ENCODE assay signal across 20 cellular contexts in the genomic region with DNA sequence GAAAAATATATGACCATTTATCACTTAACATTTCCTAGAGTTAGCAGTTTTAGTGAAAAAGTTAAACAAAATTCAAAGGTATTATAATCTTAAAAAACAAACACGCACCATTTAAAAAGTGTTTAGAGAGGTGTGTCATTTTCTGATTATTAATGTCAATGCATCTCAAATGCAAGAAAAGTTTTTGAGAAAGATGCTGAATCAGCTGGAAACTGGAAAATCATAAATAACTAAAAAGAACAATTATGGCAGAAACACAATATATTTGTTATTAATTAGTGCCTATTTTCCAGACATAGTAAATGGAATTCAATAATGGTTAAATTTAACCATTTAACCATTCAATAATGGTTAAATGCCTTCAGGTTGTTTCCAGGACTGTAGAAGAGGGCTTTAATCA.
DNase-seq lines count a peak whose midpoint lies in the region; ATAC-seq, FAIRE-seq and TF ChIP-seq lines count a peak whose summit lies in the region.
"Had no signal": no experiment of that assay in that cellular context is flagged by ENCODE, and none has a peak within 500 bp of the region (broad histone marks: within the 10 kb centered on the region; RNA-seq: fewer than 3 reads in every experiment).

No MANE protein-coding gene starts in this region.

- no peak overlapping the region for H4K91ac ChIP-seq in H1 (replicated peaks; ENCODE audit: insufficient read length, low read length)

- H3K18ac ChIP-seq in H1 (ENCODE audit: extremely low read depth, low read length) = no peak overlapping the region

- TF ChIP-seq RAD21 in H1 (IDR thresholded peaks at IDR 0.05 in 1 of 2, conservative IDR thresholded peaks at IDR 0.05 in 1 of 2; ENCODE audit: low read depth in 2 of 2, low read length in 2 of 2) = no peak

- CTCF ChIA-PET in H1 (lab: Charles Lee; ENCODE audit: partially characterized antibody) = no interaction called here

- peaks cover 22 to 25% of the 10 kb centered on the region in 2 experiments for H3K9me3 ChIP-seq in H1 (ENCODE audit: insufficient read depth in 2 of 2, low read depth in 1 of 2, low read length in 1 of 2)
- no peaks in the 10 kb centered on the region for H3K9me3 ChIP-seq in testis

- no peak overlapping the region for H3K9ac ChIP-seq in H1 (replicated peaks in 1 of 4; ENCODE audit: extremely low read depth in 1 of 4, low read depth in 3 of 4, low read length in 3 of 4)

- no peaks in the 10 kb centered on the region for H3K23me2 ChIP-seq in H1 (ENCODE audit: low read depth, low read length)

- intact Hi-C loops in testis (cut with DNase I; ENCODE audit: low total_unique reads) = no loop called here

- no peak overlapping the region for H3K4me2 ChIP-seq in H1 (ENCODE audit: insufficient read depth in 1 of 2, low read depth in 2 of 2, low read length in 2 of 2)

- no peak overlapping the region for H4K8ac ChIP-seq in H1 (ENCODE audit: extremely low read depth, insufficient read depth, low read length)

- DNase-seq in activated naive CD8-positive, alpha-beta T cell treated with anti-CD3 and anti-CD28 coated beads, Interleukin-2, amount 50 U/mL, for 24 hours = no peak
- DNase-seq in H1 (ENCODE audit: low read depth in 1 of 2, low spot score in 2 of 2) (no peak), mesothelial cell of epicardium (ENCODE audit: low spot score in 2 of 2, unreplicated experiment in 2 of 2) (no peak), testis (no peak), D721Med (ENCODE audit: insufficient read length, low spot score) (no peak)
- DNase-seq in activated CD8-positive, alpha-beta memory T cell treated with anti-CD3 and anti-CD28 coated beads, Interleukin-2, amount 50 U/mL, for 4 hours = no peak
- DNase-seq: C1 segment of cervical spinal cord; Caco-2; CD4-positive, CD25-positive, alpha-beta regulatory T cell; CD8-positive, alpha-beta T cell; DMS 273 treated with DMSO at 0.1 percent for 48 hours; DMS79; EL; GOT3; H7; HCEC 1CT had no signal

- no peak overlapping the region for H2BK12ac ChIP-seq in H1 (ENCODE audit: low read depth, low read length)

- 96% methylated on average over 1 of the region's 1 CpG; no CpG with 5 or more reads in 1 of the 2 experiments for WGBS in H1 (ENCODE audit: extremely low coverage in 1 of 2, insufficient coverage in 1 of 2, insufficient read length in 1 of 2, insufficient replicate concordance in 2 of 2, low coverage in 1 of 2, low lambda C conversion rate in 2 of 2, missing lambda C conversion rate in 1 of 2), 2 experiments
- 94 to 98% methylated on average over 1 of the region's 1 CpG for whole genome bisulfite sequencing in testis, 2 donors

- no peak overlapping the region for H3K14ac ChIP-seq in H1 (ENCODE audit: insufficient read length)

- H3K4ac ChIP-seq in H1 (replicated peaks; ENCODE audit: insufficient read length, low read depth, low read length) = no peak overlapping the region

- H3K4me3 ChIP-seq in H1 (ENCODE audit: extremely low read depth in 1 of 4, insufficient read depth in 2 of 4, low read depth in 3 of 4, low read length in 4 of 4) = no peak overlapping the region
- no peak overlapping the region for H3K4me3 ChIP-seq in testis

- H3K27ac Mint-ChIP-seq in activated naive CD8-positive, alpha-beta T cell = peak overlapping the region; percentile 41
- no peak overlapping the region for H3K27ac Mint-ChIP-seq in activated naive CD8-positive, alpha-beta T cell treated with anti-CD3 and anti-CD28 coated beads, Interleukin-2, amount 50 U/mL, for 24 hours
- peak overlapping the region; percentile 30 for H3K27ac Mint-ChIP-seq in mesothelial cell of epicardium
- H3K27ac Mint-ChIP-seq: CD4-positive, CD25-positive, alpha-beta regulatory T cell had no signal

- TF ChIP-seq CTCF in H1 (IDR thresholded peaks at IDR 0.05; ENCODE audit: control extremely low read depth in 1 of 3, insufficient read depth in 1 of 3, low read depth in 1 of 3, low read length in 3 of 3) = no peak
- no peak for TF ChIP-seq CTCF in mesothelial cell of epicardium (IDR thresholded peaks at IDR 0.05; ENCODE audit: unreplicated experiment)
- no peak for TF ChIP-seq CTCF in testis (IDR thresholded peaks at IDR 0.05)
- no peak for TF ChIP-seq CTCF in D721Med (IDR thresholded peaks at IDR 0.05; ENCODE audit: insufficient read depth, missing control alignments)

- H3K36me3 Mint-ChIP-seq in activated naive CD8-positive, alpha-beta T cell = peaks cover 33% of the 10 kb centered on the region
- H3K36me3 Mint-ChIP-seq in activated naive CD8-positive, alpha-beta T cell treated with anti-CD3 and anti-CD28 coated beads, Interleukin-2, amount 50 U/mL, for 24 hours (ENCODE audit: low read depth) = peaks cover 41% of the 10 kb centered on the region
- peaks cover 41% of the 10 kb centered on the region for H3K36me3 Mint-ChIP-seq in mesothelial cell of epicardium

- no peak overlapping the region for H2AK5ac ChIP-seq in H1 (ENCODE audit: low read depth, low read length)

- no peak for TF ChIP-seq EP300 in H1 (IDR thresholded peaks at IDR 0.05; ENCODE audit: borderline replicate concordance in 1 of 2, low read depth in 2 of 2, low read length in 2 of 2)

- H3K4me3 Mint-ChIP-seq in activated naive CD8-positive, alpha-beta T cell = no peak overlapping the region
- H3K4me3 Mint-ChIP-seq in activated naive CD8-positive, alpha-beta T cell treated with anti-CD3 and anti-CD28 coated beads, Interleukin-2, amount 50 U/mL, for 24 hours = no peak overlapping the region
- no peak overlapping the region for H3K4me3 Mint-ChIP-seq in mesothelial cell of epicardium
- H3K4me3 Mint-ChIP-seq: CD4-positive, CD25-positive, alpha-beta regulatory T cell; CD8-positive, alpha-beta T cell had no signal

- peaks cover 3% of the 10 kb centered on the region for H3K9me3 Mint-ChIP-seq in activated naive CD8-positive, alpha-beta T cell (ENCODE audit: low read depth)
- H3K9me3 Mint-ChIP-seq in activated naive CD8-positive, alpha-beta T cell treated with anti-CD3 and anti-CD28 coated beads, Interleukin-2, amount 50 U/mL, for 24 hours = peaks cover 24% of the 10 kb centered on the region
- H3K9me3 Mint-ChIP-seq in mesothelial cell of epicardium = peaks cover 24% of the 10 kb centered on the region

- no peak overlapping the region for H2BK20ac ChIP-seq in H1 (ENCODE audit: low read length)

- peaks cover 0 to 24% (median 6%) of the 10 kb centered on the region in 4 experiments; a peak in 3 of 8 replicates for H3K36me3 ChIP-seq in H1 (ENCODE audit: control insufficient read depth in 2 of 4, insufficient read depth in 4 of 4, low read length in 3 of 4)
- no peaks in the 10 kb centered on the region for H3K36me3 ChIP-seq in testis (ENCODE audit: low read depth, missing control alignments)

- peaks cover 22% of the 10 kb centered on the region for H3K4me1 Mint-ChIP-seq in activated naive CD8-positive, alpha-beta T cell (ENCODE audit: low read depth)
- H3K4me1 Mint-ChIP-seq in activated naive CD8-positive, alpha-beta T cell treated with anti-CD3 and anti-CD28 coated beads, Interleukin-2, amount 50 U/mL, for 24 hours = peaks cover 13% of the 10 kb centered on the region
- H3K4me1 Mint-ChIP-seq in mesothelial cell of epicardium = no peaks in the 10 kb centered on the region

- ATAC-seq in activated naive CD8-positive, alpha-beta T cell treated with anti-CD3 and anti-CD28 coated beads, Interleukin-2, amount 50 U/mL, for 24 hours = no peak
- ATAC-seq: CD8-positive, alpha-beta T cell had no signal

- TF ChIP-seq POLR2A in H1 (IDR thresholded peaks at IDR 0.05; ENCODE audit: control extremely low read depth in 1 of 2, low read depth in 2 of 2, low read length in 2 of 2) (no peak), testis (IDR thresholded peaks at IDR 0.05) (no peak)

- H3K56ac ChIP-seq in H1 (replicated peaks; ENCODE audit: insufficient read length, low read depth, low read length) = no peak overlapping the region

- H4K20me1 ChIP-seq in H1 (replicated peaks in 1 of 2; ENCODE audit: control insufficient read depth in 1 of 2, insufficient read depth in 2 of 2, low read length in 2 of 2) = no peaks in the 10 kb centered on the region

- no peak overlapping the region for H2BK5ac ChIP-seq in H1 (ENCODE audit: low read depth, low read length)

- H3K27me3 Mint-ChIP-seq in activated naive CD8-positive, alpha-beta T cell = no peaks in the 10 kb centered on the region
- no peaks in the 10 kb centered on the region for H3K27me3 Mint-ChIP-seq in activated naive CD8-positive, alpha-beta T cell treated with anti-CD3 and anti-CD28 coated beads, Interleukin-2, amount 50 U/mL, for 24 hours
- no peaks in the 10 kb centered on the region for H3K27me3 Mint-ChIP-seq in mesothelial cell of epicardium (ENCODE audit: low read depth)
- H3K27me3 Mint-ChIP-seq: CD4-positive, CD25-positive, alpha-beta regulatory T cell had no signal

- H3K27me3 ChIP-seq in H1 (replicated peaks in 1 of 4; ENCODE audit: control insufficient read depth in 3 of 4, extremely low read depth in 1 of 4, insufficient read depth in 3 of 4, low read length in 3 of 4) (no peaks in the 10 kb centered on the region), testis (no peaks in the 10 kb centered on the region)

- no peak overlapping the region for H3K27ac ChIP-seq in H1 (ENCODE audit: low read depth, low read length)
- H3K27ac ChIP-seq in testis = no peak overlapping the region
- H3K27ac ChIP-seq: 22Rv1 had no signal

- no peaks in the 10 kb centered on the region for H3K4me1 ChIP-seq in H1 (replicated peaks in 1 of 4; ENCODE audit: control insufficient read depth in 3 of 4, insufficient read depth in 4 of 4, low read length in 3 of 4)
- no peaks in the 10 kb centered on the region for H3K4me1 ChIP-seq in testis
- H3K4me1 ChIP-seq: Caco-2 had no signal

- no peak overlapping the region for H4K5ac ChIP-seq in H1 (ENCODE audit: insufficient read length, low read depth, low read length)

- no peak overlapping the region for H3K23ac ChIP-seq in H1 (ENCODE audit: insufficient read length)

- no peak overlapping the region for H2BK120ac ChIP-seq in H1 (replicated peaks; ENCODE audit: low read depth, low read length)

- peaks cover 0 to 3% of the 10 kb centered on the region in 2 experiments; a peak in 1 of 4 replicates for H3K79me2 ChIP-seq in H1 (ENCODE audit: control insufficient read depth in 1 of 2, insufficient read depth in 2 of 2, low read length in 2 of 2)

- H3K79me1 ChIP-seq in H1 (ENCODE audit: low read depth, low read length) = no peaks in the 10 kb centered on the region

- no peak overlapping the region for H2BK15ac ChIP-seq in H1 (ENCODE audit: low read length)

- FAIRE-seq in G401.6 (lab: Jason Lieb, UNC) (peak; percentile 21), H1 (lab: Jason Lieb, UNC) (no peak), D721Med (lab: Jason Lieb, UNC) (no peak)
- FAIRE-seq: GM12892 had no signal

- H2AFZ ChIP-seq in H1 (ENCODE audit: low read length) = no peak overlapping the region

- POLR2A ChIA-PET in H1 (lab: Charles Lee; ENCODE audit: partially characterized antibody) = no interaction called here

TF ChIP-seq in H1, 55 proteins besides CTCF, POLR2A, EP300 and RAD21 (continues in another document):
- TF ChIP-seq BACH1 (IDR thresholded peaks at IDR 0.05; ENCODE audit: low read length) (no peak), TAF7 (optimal IDR thresholded peaks at IDR 0.05; ENCODE audit: borderline replicate concordance, low read depth, low read length) (no peak), GTF2F1 (IDR thresholded peaks at IDR 0.05; ENCODE audit: borderline replicate concordance, low read depth, low read length) (no peak), CHD1 (IDR thresholded peaks at IDR 0.05; ENCODE audit: low read depth, low read length) (no peak)
